In the genomic region with DNA sequence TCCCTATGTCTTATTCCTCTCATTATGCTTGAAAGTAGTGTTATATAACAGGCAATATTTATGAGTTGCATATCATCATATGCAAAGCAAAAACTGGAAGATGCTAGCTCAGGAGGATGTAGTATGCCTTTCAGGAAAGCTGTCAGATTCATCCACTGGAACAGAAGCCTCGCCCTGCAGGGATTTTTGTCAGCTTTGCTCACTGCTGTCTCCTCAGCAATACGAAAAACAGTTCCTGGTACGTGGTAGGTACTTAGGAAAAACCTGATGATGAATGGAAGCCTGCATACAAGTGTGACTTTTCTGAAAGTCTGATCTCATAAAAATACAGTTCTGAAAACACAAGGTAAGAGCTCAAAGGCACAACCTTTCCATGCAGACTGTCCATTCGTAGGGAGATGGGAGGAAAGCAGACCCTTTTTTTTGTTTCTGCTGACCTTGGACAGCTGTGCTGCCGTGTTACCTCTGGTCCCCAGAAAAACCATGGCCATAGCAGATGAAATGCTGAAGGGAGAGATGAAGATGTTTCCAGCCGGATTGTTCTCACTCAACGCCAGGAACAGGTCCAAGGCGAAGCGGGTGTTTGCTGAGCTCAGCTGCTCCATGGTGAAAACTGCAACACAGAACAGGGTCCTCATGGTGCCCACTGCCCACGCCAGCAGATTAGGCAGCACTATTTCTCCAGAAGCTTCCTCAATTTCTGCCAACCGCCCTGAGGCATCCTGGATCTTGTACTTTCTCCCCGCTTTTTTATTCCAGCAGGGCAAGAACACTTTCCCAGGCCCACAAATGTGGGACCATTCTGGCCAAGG, we compare ENCODE assay signal across 8 cellular contexts. TPM values are rescaled to one million over a fixed set of nuclear protein-coding genes. Genes with fewer than 3 reads are reported as not detected.
DNase-seq lines count a peak whose midpoint lies in the region; ATAC-seq, FAIRE-seq and TF ChIP-seq lines count a peak whose summit lies in the region.

No MANE protein-coding gene starts in this region.

- intact Hi-C loops in K562 (cut with micrococcal nuclease) (no loop called here), thyroid gland (cut with DNase I) (loop anchor here (2.0 to 10.0 kb wide), 3 partner anchors 51 to 215 kb away; no protein-coding TSS in a partner anchor)

- H3K9me1 ChIP-seq in K562 (ENCODE audit: control insufficient read depth, insufficient read depth, low read length): no peaks in the 10 kb centered on the region

- peaks cover 45% of the 10 kb centered on the region for H3K36me3 ChIP-seq in K562 (ENCODE audit: control insufficient read depth, insufficient read depth, low read length)
- H3K36me3 ChIP-seq in liver (ENCODE audit: control insufficient read depth in 4 of 4, insufficient read depth in 3 of 4, low read depth in 1 of 4, low read length in 3 of 4): peaks cover 11 to 32% (median 15%) of the 10 kb centered on the region in 4 donors
- H3K36me3 ChIP-seq in thyroid gland: peaks cover 14 to 20% of the 10 kb centered on the region in 2 donors

- WGBS in K562 (ENCODE audit: insufficient coverage, low coverage, missing lambda C conversion rate): 78% methylated on average over 12 of the region's 12 CpGs
- WGBS in liver: 68% methylated on average over 12 of the region's 12 CpGs
- 81 to 82% methylated on average over 12 of the region's 12 CpGs for WGBS in thyroid gland, 2 donors

- H3K4me1 Mint-ChIP-seq in activated CD4-positive, alpha-beta T cell treated with anti-CD3 and anti-CD28 coated beads, Interleukin-2, amount 10 ng/mL, durations not matched to agents 7 days and 5 days: peaks cover 65% of the 10 kb centered on the region

- no peaks in the 10 kb centered on the region for H4K20me1 ChIP-seq in K562 (replicated peaks; ENCODE audit: control insufficient read depth, insufficient read depth, low read length)

- H3K4me1 ChIP-seq in K562 (replicated peaks in 1 of 2; ENCODE audit: control insufficient read depth in 2 of 2, insufficient read depth in 2 of 2, low read length in 2 of 2) (peaks cover 27 to 30% of the 10 kb centered on the region in 2 experiments), liver (ENCODE audit: control insufficient read depth in 4 of 4, insufficient read depth in 4 of 4, low read length in 3 of 4) (peaks cover 5 to 23% (median 14%) of the 10 kb centered on the region in 4 donors), thyroid gland (peaks cover 21 to 35% of the 10 kb centered on the region in 2 donors)

- TF ChIP-seq EP300 in K562 (IDR thresholded peaks at IDR 0.05; ENCODE audit: low read length): no peak

- CTCF ChIA-PET in activated CD4-positive, alpha-beta T cell treated with anti-CD3 and anti-CD28 coated beads, Interleukin-2, amount 10 ng/mL, durations not matched to agents 7 days and 5 days (lab: Charles Lee): interaction anchor here (0.5 to 3.1 kb wide), 6 partner anchors 10 to 149 kb away, joined by 3 to 12 read pairs (median 5); no protein-coding TSS in a partner anchor
- CTCF ChIA-PET in K562 (lab: Yijun Ruan, JAX; ENCODE audit: low intra/inter-chr PET ratio): interaction anchor here (0.7 kb wide), 1 partner anchor 184 kb away, joined by 3 read pairs; no protein-coding TSS in a partner anchor

- in situ Hi-C loops in K562 (cut with MboI): loop anchor here (5.0 kb wide), 2 partner anchors 53 to 212 kb away; no protein-coding TSS in a partner anchor

- TF ChIP-seq POLR2A in K562 (conservative IDR thresholded peaks at IDR 0.05) (no peak), thyroid gland (IDR thresholded peaks at IDR 0.05) (no peak)

- peak overlapping the region; percentile 83 for H3K4me2 ChIP-seq in K562 (ENCODE audit: insufficient read depth, low read length)

- H3K9me3 ChIP-seq in K562 (replicated peaks; ENCODE audit: control insufficient read depth, insufficient read depth, low read depth, low read length): no peaks in the 10 kb centered on the region
- no peaks in the 10 kb centered on the region for H3K9me3 ChIP-seq in liver (ENCODE audit: control insufficient read depth in 4 of 4, low read length in 3 of 4)
- no peaks in the 10 kb centered on the region for H3K9me3 ChIP-seq in thyroid gland

- H3K9ac ChIP-seq in K562 (ENCODE audit: insufficient read depth in 1 of 2, low read depth in 2 of 2, low read length in 2 of 2): peak overlapping the region; percentile 67 to 92; a peak in 3 of 4 replicates
- H3K9ac ChIP-seq in liver (ENCODE audit: low read depth in 1 of 2, low read length in 2 of 2): peak overlapping the region; percentile 23 to 59

- TSS peak; percentile 42 for BruUV-seq in K562 (replicated peaks; lab: Mats Ljungman, UMichigan)

- TF ChIP-seq CTCF in K562 (IDR thresholded peaks at IDR 0.05 in 2 of 3, conservative IDR thresholded peaks at IDR 0.05 in 1 of 3; ENCODE audit: insufficient read depth in 2 of 3, low read depth in 1 of 3, low read length in 3 of 3) (no peak), liver (IDR thresholded peaks at IDR 0.05; ENCODE audit: low read depth, low read length, missing input control) (no peak), thyroid gland (IDR thresholded peaks at IDR 0.05) (no peak)

- no peaks in the 10 kb centered on the region for H3K9me3 Mint-ChIP-seq in activated CD4-positive, alpha-beta T cell treated with anti-CD3 and anti-CD28 coated beads, Interleukin-2, amount 10 ng/mL, durations not matched to agents 7 days and 5 days

- no peak for TF ChIP-seq RAD21 in K562 (CRISPR knock-in tag; conservative IDR thresholded peaks at IDR 0.05 in 1 of 2, IDR thresholded peaks at IDR 0.05 in 1 of 2)
- TF ChIP-seq RAD21 in liver (IDR thresholded peaks at IDR 0.05): no peak

- H3K36me3 Mint-ChIP-seq in activated CD4-positive, alpha-beta T cell treated with anti-CD3 and anti-CD28 coated beads, Interleukin-2, amount 10 ng/mL, durations not matched to agents 7 days and 5 days (ENCODE audit: low read depth): peaks cover 49% of the 10 kb centered on the region

- H3K27me3 ChIP-seq in K562 (ENCODE audit: control insufficient read depth in 2 of 2, insufficient read depth in 2 of 2, low read length in 2 of 2) (no peaks in the 10 kb centered on the region), liver (ENCODE audit: control insufficient read depth in 4 of 4, insufficient read depth in 4 of 4, low read length in 3 of 4) (no peaks in the 10 kb centered on the region), thyroid gland (no peaks in the 10 kb centered on the region)

- peak overlapping the region; percentile 86 for H3K4me3 Mint-ChIP-seq in activated CD4-positive, alpha-beta T cell treated with anti-CD3 and anti-CD28 coated beads, Interleukin-2, amount 10 ng/mL, durations not matched to agents 7 days and 5 days

- H3K27ac ChIP-seq in K562 (ENCODE audit: extremely low read depth, low read depth, low read length) (peak overlapping the region; percentile 84; the same call in 2 of the 3 replicates), liver (ENCODE audit: low read depth in 1 of 2, low read length in 2 of 2) (peak overlapping the region; percentile 36 to 84), thyroid gland (peak overlapping the region; percentile 93 to 99 (median 97))

- no peak for FAIRE-seq in K562 (lab: Jason Lieb, UNC)

- peak overlapping the region; percentile 72 for H3K27ac Mint-ChIP-seq in activated CD4-positive, alpha-beta T cell treated with anti-CD3 and anti-CD28 coated beads, Interleukin-2, amount 10 ng/mL, durations not matched to agents 7 days and 5 days

- H3K4me3 ChIP-seq in K562: peak overlapping the region; percentile 52; the same call in 1 of the 2 replicates
- H3K4me3 ChIP-seq in liver (ENCODE audit: low read depth in 1 of 3, low read length in 3 of 3): peak overlapping the region; percentile 61 to 80 (median 76)
- peak overlapping the region in 1 of 3 donors; percentile 7 for H3K4me3 ChIP-seq in thyroid gland (replicated peaks in 1 of 3)

- DNase-seq in activated CD4-positive, alpha-beta T cell treated with anti-CD3 and anti-CD28 coated beads, Interleukin-2, amount 10 ng/mL, durations not matched to agents 7 days and 5 days: no peak
- no peak for DNase-seq in activated CD4-positive, alpha-beta T cell treated with anti-CD3 and anti-CD28 coated beads, Interleukin-2, amount 50 U/mL, for 4 hours
- DNase-seq in K562 (ENCODE audit: extremely low read depth in 1 of 4, low spot score in 3 of 4): no peak
- DNase-seq in thyroid gland: no peak
- DNase-seq in amygdala (lab: John Stamatoyannopoulos, UW): no peak

- peaks cover 23% of the 10 kb centered on the region for H3K79me2 ChIP-seq in K562 (ENCODE audit: control insufficient read depth, insufficient read depth, low read length)

- no peaks in the 10 kb centered on the region for H3K27me3 Mint-ChIP-seq in activated CD4-positive, alpha-beta T cell treated with anti-CD3 and anti-CD28 coated beads, Interleukin-2, amount 10 ng/mL, durations not matched to agents 7 days and 5 days

- no peak for ATAC-seq in K562
- ATAC-seq in HG02884 (IDR thresholded peaks at IDR 0.05; ENCODE audit: unreplicated experiment): no peak
- no peak for ATAC-seq in HG03280 (IDR thresholded peaks at IDR 0.05; ENCODE audit: unreplicated experiment)

- POLR2A ChIA-PET in activated CD4-positive, alpha-beta T cell treated with anti-CD3 and anti-CD28 coated beads, Interleukin-2, amount 10 ng/mL, durations not matched to agents 7 days and 5 days (lab: Charles Lee): interaction anchor here (1.3 kb wide), 1 partner anchor 49 kb away, joined by 3 read pairs; no protein-coding TSS in a partner anchor
- POLR2A ChIA-PET in K562 (lab: Yijun Ruan, JAX): interaction anchor here (1.0 to 4.0 kb wide), 10 partner anchors 9 to 150 kb away, joined by 3 to 52 read pairs (median 10); partner anchors contain the start of gene SERPINB9

- no peak overlapping the region for H2AFZ ChIP-seq in K562 (ENCODE audit: low read depth, low read length)

RNA-seq across cellular contexts. Expression of gene SERPINB1, which starts 1.5 kb away (rescaled TPM):
- 10 to 100 TPM; 62.8 to 72.8 TPM for total RNA-seq in activated CD4-positive, alpha-beta T cell treated with anti-CD3 and anti-CD28 coated beads, Interleukin-2, amount 10 ng/mL, durations not matched to agents 7 days and 5 days
- total RNA-seq in K562 (2011; cell fraction: chromatin; rRNA removed; ENCODE audit: low replicate concordance): 11.1 and 19.1 TPM in 2 replicates
- total RNA-seq in K562 (2011; cell fraction: nucleolus; rRNA removed): 13.9 and 18.2 TPM in 2 replicates
- total RNA-seq in K562 (2011; cell fraction: nucleoplasm; rRNA removed): 16.9 and 26.9 TPM in 2 replicates
- total RNA-seq in K562 (2014; rRNA removed) (36.7 and 41.2 TPM in 2 replicates), K562 (2014; rRNA removed; fragmentation: Illumina TruSeq; extraction: Trizol) (49.3 and 62.5 TPM in 2 replicates), K562 (2015; rRNA removed; fragmentation: Illumina TruSeq; extraction: Trizol) (31.9 and 33.9 TPM in 2 replicates), K562 (2021) (45.6 and 46.5 TPM in 2 replicates), liver (10 to 100 TPM; 14.8 to 34.3 TPM), thyroid gland (10 to 100 TPM; 36.2 to 52.8 (median 43.4) TPM)
- polyA plus RNA-seq in K562 (2011; rRNA removed) (49.4 and 108 TPM in 2 replicates), K562 (2014; fragmentation: Illumina TruSeq; extraction: Trizol) (57.7 and 78.3 TPM in 2 replicates), K562 (2014; fragmentation: Nextera tagmentation; extraction: Ambion mirVana) (10 to 100 TPM; 63.8 to 68.7 TPM), K562 (2014; rRNA removed) (61.9 and 66.9 TPM in 2 replicates), liver (10 to 100 TPM; 12.5 to 22.3 TPM)
- 24.3 and 27.5 TPM in 2 replicates for polyA plus RNA-seq in K562 (2011; cell fraction: cytosol; rRNA removed)
- 22.6 and 24.2 TPM in 2 replicates for polyA plus RNA-seq in K562 (2011; cell fraction: nucleus; rRNA removed)
- 44.7 and 93.0 TPM in 2 replicates for polyA plus RNA-seq in K562 (2012)
- polyA minus RNA-seq in K562 (2011; rRNA and poly(A)+ RNA removed): 48.6 and 55.2 TPM in 2 replicates
- 25.9 and 43.6 TPM in 2 replicates for polyA minus RNA-seq in K562 (2011; cell fraction: cytosol; rRNA and poly(A)+ RNA removed)
- polyA minus RNA-seq in K562 (2011; cell fraction: nucleus; rRNA and poly(A)+ RNA removed): 20.3 and 22.5 TPM in 2 replicates
